In genomic region chr6:17628873-17629272, GRCh38 we compare ENCODE assay signal across 13 cellular contexts. TPM values are rescaled to one million over a fixed set of nuclear protein-coding genes. Genes with fewer than 3 reads are reported as not detected.
DNase-seq lines count a peak whose midpoint lies in the region; ATAC-seq, FAIRE-seq and TF ChIP-seq lines count a peak whose summit lies in the region.
"Had no signal": no experiment of that assay in that cellular context is flagged by ENCODE, and none has a peak within 500 bp of the region (broad histone marks: within the 10 kb centered on the region; RNA-seq: fewer than 3 reads in every experiment).

No MANE protein-coding gene starts in this region.

- H3K27me3 ChIP-seq in A673 (replicated peaks; ENCODE audit: insufficient read depth, low read depth, low read length, poor library complexity), result no peaks in the 10 kb centered on the region
- H3K27me3 ChIP-seq: foreskin keratinocyte had no signal

- ATAC-seq in HG02884 (IDR thresholded peaks at IDR 0.05; ENCODE audit: unreplicated experiment) (peak; percentile 69), GM18511 (IDR thresholded peaks at IDR 0.05; ENCODE audit: unreplicated experiment) (no peak)
- ATAC-seq: foreskin keratinocyte had no signal

- H3K36me3 ChIP-seq in A673 (ENCODE audit: insufficient read depth, low read length, poor library complexity, severe bottlenecking), result peaks cover 90% of the 10 kb centered on the region

- H3K27ac ChIP-seq in A673 (ENCODE audit: low read depth, low read length, poor library complexity, severe bottlenecking), result no peak overlapping the region
- H3K27ac ChIP-seq: foreskin keratinocyte, parathyroid adenoma had no signal

- no peak for FAIRE-seq in GM19239 (lab: Jason Lieb, UNC)

- peaks cover 3% of the 10 kb centered on the region for H3K4me1 ChIP-seq in A673 (ENCODE audit: insufficient read depth, low read length, poor library complexity, severe bottlenecking)
- H3K4me1 ChIP-seq: foreskin keratinocyte had no signal

- POLR2A ChIA-PET in A673 (lab: Charles Lee; ENCODE audit: low non-redundant PET), result no interaction called here

- no peak overlapping the region for H3K4me3 ChIP-seq in A673 (ENCODE audit: low read depth, low read length, poor library complexity, severe bottlenecking)

- CTCF ChIA-PET in A673 (lab: Charles Lee), result no interaction called here

- no peak for TF ChIP-seq CTCF in A673 (conservative IDR thresholded peaks at IDR 0.05; ENCODE audit: low read depth, low read length)

- no peaks in the 10 kb centered on the region for H3K9me3 ChIP-seq in A673 (ENCODE audit: low read depth, low read length, poor library complexity, severe bottlenecking)

- TSS peak; percentile 46 for BruUV-seq in A673 (replicated peaks; lab: Mats Ljungman, UMichigan)

- DNase-seq in A673 (ENCODE audit: low spot score) (no peak), GM19239 (ENCODE audit: insufficient read length, low spot score) (peak; percentile 4), RPMI8226 (peak; percentile 69), DMS 273 (lab: John Stamatoyannopoulos, UW; ENCODE audit: unreplicated experiment) (no peak), AG08395 (ENCODE audit: low spot score) (no peak)
- DNase-seq in activated CD4-positive, alpha-beta T cell treated with anti-CD3 and anti-CD28 coated beads, Interleukin-2, amount 50 U/mL, for 4 hours, result no peak
- DNase-seq: activated naive CD4-positive, alpha-beta T cell treated with anti-CD3 and anti-CD28 coated beads, Interleukin-2, amount 50 U/mL, for 16 hours; dermis blood vessel endothelial cell; foreskin keratinocyte; NCI-H524 treated with DMSO at 0.1 percent for 48 hours had no signal

- intact Hi-C loops in A673 (cut with micrococcal nuclease; ENCODE audit: unreplicated experiment), result no loop called here

RNA-seq across cellular contexts. Expression of gene FAM8A1, which starts 28.8 kb away (rescaled TPM):
- 15.7 and 16.2 TPM in 2 replicates for total RNA-seq in A673 (2021)

Comparison
In these comparisons a context has a peak if more than half of its experiments do, and no peak if none do; other contexts are left out.
1. DNase-seq: peak in GM19239 (single experiment) and RPMI8226 (single experiment); none in A673 (single experiment), DMS 273 (single experiment), activated CD4-positive, alpha-beta T cell treated with anti-CD3 and anti-CD28 coated beads, Interleukin-2, amount 50 U/mL, for 4 hours (0 of 2) and AG08395 (single experiment).